Comparison of ENCODE assay signal across 2 cellular contexts in the genomic region with DNA sequence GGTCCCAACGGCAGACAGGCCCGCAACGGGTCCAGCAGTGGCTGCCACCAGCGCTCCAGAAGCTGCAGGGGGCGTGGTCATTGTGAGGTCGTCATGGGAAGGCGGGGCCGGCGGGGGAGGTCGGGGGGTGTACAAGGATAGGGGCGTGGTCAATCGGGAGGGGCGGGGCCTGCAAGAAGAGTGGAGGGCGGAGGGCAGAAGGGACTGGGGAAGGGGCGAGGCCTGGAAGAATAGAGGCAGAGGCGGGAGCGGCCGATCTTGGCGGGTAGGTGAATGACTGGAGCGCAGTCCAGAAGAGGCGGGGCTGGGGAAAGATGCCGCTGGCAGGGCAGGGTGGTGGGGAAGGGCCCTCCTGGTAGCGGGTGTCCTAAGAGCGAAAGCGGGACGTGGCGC.
TF ChIP-seq lines count a peak whose summit lies in the region.

No MANE protein-coding gene starts in this region.

TF ChIP-seq in A549, 52 proteins besides CTCF, POLR2A, EP300 and RAD21 (continued from another document):
- no peak for TF ChIP-seq CHD4 (IDR thresholded peaks at IDR 0.05; ENCODE audit: borderline replicate concordance)
TF ChIP-seq in A549: peak in this region for 1.

TF ChIP-seq in HEK293, 187 proteins besides CTCF, POLR2A, EP300 and RAD21 (continued from another document):
- TF ChIP-seq ZBTB44 (tag by site-specific recombination; IDR thresholded peaks at IDR 0.05) = no peak
- TF ChIP-seq KLF8 (tag by site-specific recombination; IDR thresholded peaks at IDR 0.05) = peak; percentile 91
